9 cellular contexts compared by ENCODE assay signal in genomic region chr5:90590-91547, GRCh38.
A peak's percentile ranks its signal among the peaks of the same experiment; 100 is the strongest.
DNase-seq lines count a peak whose midpoint lies in the region; ATAC-seq, FAIRE-seq and TF ChIP-seq lines count a peak whose summit lies in the region.
"Had no signal": no experiment of that assay in that cellular context is flagged by ENCODE, and none has a peak within 500 bp of the region (broad histone marks: within the 10 kb centered on the region; RNA-seq: fewer than 3 reads in every experiment).

No MANE protein-coding gene starts in this region.

- in situ Hi-C loops in ACHN (cut with HindIII; ENCODE audit: low pct_ligation_motif_present, low pct_unique_long_range_greater_than_20kb, low sequenced_read_pairs): no loop called here

- FAIRE-seq in HTR-8/SVneo (lab: Jason Lieb, UNC): peak; percentile 86

- DNase-seq in ACHN (peak; percentile 19), HTR-8/SVneo (ENCODE audit: insufficient read length, low spot score) (peak; percentile 62), kidney tubule cell (ENCODE audit: low spot score) (peak; percentile 38), medulla oblongata (ENCODE audit: extremely low spot score) (no peak)
- DNase-seq: activated effector memory CD4-positive, alpha-beta T cell treated with anti-CD3 and anti-CD28 coated beads, Interleukin-2, amount 50 U/mL, for 16 hours had no signal

- ATAC-seq in SK-N-SH treated with all-trans-retinoic acid at 6 μM for 48 hours (peak; percentile 47; the same call in 2 of the 3 replicates), HG02884 (IDR thresholded peaks at IDR 0.05; ENCODE audit: unreplicated experiment) (no peak), HG03108 (IDR thresholded peaks at IDR 0.05; ENCODE audit: unreplicated experiment) (no peak), HG02610 (IDR thresholded peaks at IDR 0.05; ENCODE audit: unreplicated experiment) (no peak)

TF ChIP-seq in SK-N-SH treated with all-trans-retinoic acid at 6 μM for 48 hours, 23 proteins besides CTCF, POLR2A, EP300 and RAD21:
- no peak for TF ChIP-seq PPARA (CRISPR knock-in tag; IDR thresholded peaks at IDR 0.05; ENCODE audit: borderline replicate concordance)
- no peak for TF ChIP-seq SNAI2 (CRISPR knock-in tag; IDR thresholded peaks at IDR 0.05)
- no peak for TF ChIP-seq ISL1 (CRISPR knock-in tag; IDR thresholded peaks at IDR 0.05)
- no peak for TF ChIP-seq OSR1 (CRISPR knock-in tag; IDR thresholded peaks at IDR 0.05)
